31 cellular contexts compared by ENCODE assay signal in the genomic region with DNA sequence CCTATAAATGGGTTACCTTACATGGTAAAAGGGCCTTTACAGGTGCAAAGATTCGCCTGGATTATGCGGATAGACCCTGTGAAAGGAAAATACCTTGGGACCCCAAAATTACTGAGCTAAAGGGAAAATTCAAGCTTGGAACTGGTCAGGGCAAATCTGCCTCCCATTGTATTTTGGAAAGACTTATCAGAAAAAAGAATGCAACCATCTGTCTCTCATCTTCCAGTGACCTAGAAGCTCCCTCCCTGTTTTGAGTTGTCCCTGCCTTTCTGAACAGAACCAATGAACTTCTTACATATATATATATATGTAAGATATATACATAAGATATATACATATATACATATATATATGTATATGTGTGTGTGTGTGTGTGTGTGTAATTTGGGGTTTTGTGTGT.
A peak's percentile ranks its signal among the peaks of the same experiment; 100 is the strongest.
DNase-seq lines count a peak whose midpoint lies in the region; ATAC-seq and TF ChIP-seq lines count a peak whose summit lies in the region.
"Had no signal": no experiment of that assay in that cellular context is flagged by ENCODE, and none has a peak within 500 bp of the region (broad histone marks: within the 10 kb centered on the region; RNA-seq: fewer than 3 reads in every experiment).

No MANE protein-coding gene starts in this region.

- no peaks in the 10 kb centered on the region for H3K4me1 Mint-ChIP-seq in CD4-positive, alpha-beta T cell (ENCODE audit: low read depth)
- H3K4me1 Mint-ChIP-seq: B cell; CD14-positive monocyte; CD4-positive, alpha-beta memory T cell; CD8-positive, alpha-beta memory T cell had no signal

- peaks cover 7% of the 10 kb centered on the region for H3K9me3 Mint-ChIP-seq in CD4-positive, alpha-beta T cell
- H3K9me3 Mint-ChIP-seq: CD8-positive, alpha-beta T cell had no signal

- no peak overlapping the region for H3K27ac Mint-ChIP-seq in CD4-positive, alpha-beta T cell
- H3K27ac Mint-ChIP-seq: B cell; CD4-positive, CD25-positive, alpha-beta regulatory T cell; CD8-positive, alpha-beta memory T cell; CD8-positive, alpha-beta T cell had no signal

- H3K27me3 Mint-ChIP-seq in CD4-positive, alpha-beta T cell, result no peaks in the 10 kb centered on the region
- H3K27me3 Mint-ChIP-seq: B cell; CD4-positive, alpha-beta memory T cell; CD4-positive, CD25-positive, alpha-beta regulatory T cell; CD8-positive, alpha-beta memory T cell had no signal

- CTCF ChIA-PET in CD4-positive, alpha-beta T cell (lab: Charles Lee), result no interaction called here

- ATAC-seq in CD4-positive, alpha-beta T cell (ENCODE audit: poor library complexity), result no peak
- ATAC-seq: A549; CD8-positive, alpha-beta T cell had no signal

- in situ Hi-C loops in G401 (cut with HindIII; ENCODE audit: low sequenced_read_pairs), result no loop called here

- DNase-seq in G401 (ENCODE audit: low spot score), result peak; percentile 74
- peak; percentile 71 for DNase-seq in cerebellar cortex (ENCODE audit: low spot score)
- DNase-seq in cerebellum (ENCODE audit: low spot score), result peak; percentile 35
- no peak for DNase-seq in CD4-positive, alpha-beta T cell
- no peak for DNase-seq in NAMALWA (ENCODE audit: low spot score)
- DNase-seq in NCI-H1417 (lab: John Stamatoyannopoulos, UW), result no peak
- DNase-seq: 8988T; ACHN; AML-193; BE2C; Caco-2; Calu3; CD4-positive, alpha-beta memory T cell; CD4-positive, CD25-positive, alpha-beta regulatory T cell; CD8-positive, alpha-beta memory T cell; CD8-positive, alpha-beta T cell; COR-L47; DMS 273 treated with DMSO at 0.1 percent for 48 hours; DMS153; DMS53; DMS79; DMS79 treated with DMSO at 0.1 percent for 48 hours; DND-41; EL had no signal

- no peak for TF ChIP-seq CTCF in CD4-positive, alpha-beta T cell (IDR thresholded peaks at IDR 0.05)

- H3K4me3 Mint-ChIP-seq in CD4-positive, alpha-beta T cell, result no peak overlapping the region
- H3K4me3 Mint-ChIP-seq: B cell; CD14-positive monocyte; CD4-positive, alpha-beta memory T cell; CD8-positive, alpha-beta memory T cell; CD8-positive, alpha-beta T cell had no signal

- no peak overlapping the region for H3K27ac ChIP-seq in CD4-positive, alpha-beta T cell (ENCODE audit: low read depth, low read length)
- H3K27ac ChIP-seq: 22Rv1; A549; BLaER1; BLaER1 treated with 17β-estradiol and CSF1 and Interleukin-3, amounts not matched to agents 10 nM and 100 nM; C4-2B had no signal

- H3K27me3 ChIP-seq in CD4-positive, alpha-beta T cell (ENCODE audit: control insufficient read depth, insufficient read depth, low read length), result no peaks in the 10 kb centered on the region
- H3K27me3 ChIP-seq: BE2C; BLaER1; BLaER1 treated with 17β-estradiol and CSF1 and Interleukin-3, amounts not matched to agents 10 nM and 100 nM had no signal

- intact Hi-C loops in CD4-positive, alpha-beta T cell (cut with DNase I, micrococcal nuclease), result no loop called here

- H3K9me3 ChIP-seq in CD4-positive, alpha-beta T cell (ENCODE audit: control insufficient read depth, low read length), result no peaks in the 10 kb centered on the region
- H3K9me3 ChIP-seq: BE2C, Caco-2 had no signal

- H3K36me3 Mint-ChIP-seq in CD4-positive, alpha-beta T cell (ENCODE audit: low read depth), result no peaks in the 10 kb centered on the region
- H3K36me3 Mint-ChIP-seq: CD14-positive monocyte; CD4-positive, alpha-beta memory T cell; CD4-positive, CD25-positive, alpha-beta regulatory T cell; CD8-positive, alpha-beta memory T cell; CD8-positive, alpha-beta T cell had no signal

- POLR2A ChIA-PET in CD4-positive, alpha-beta T cell (lab: Charles Lee), result no interaction called here

Comparison
In these comparisons a context has a peak if more than half of its experiments do, and no peak if none do; other contexts are left out.
1. DNase-seq: peak in G401 (single experiment), cerebellar cortex (single experiment) and cerebellum (single experiment); none in CD4-positive, alpha-beta T cell (0 of 10), NAMALWA (single experiment) and NCI-H1417 (0 of 3).